In genomic region chr6:170280689-170281045, GRCh38 we compare ENCODE assay signal across 8 cellular contexts. TPM values are rescaled to one million over a fixed set of nuclear protein-coding genes. Genes with fewer than 3 reads are reported as not detected.
DNase-seq lines count a peak whose midpoint lies in the region; ATAC-seq and TF ChIP-seq lines count a peak whose summit lies in the region.

No MANE protein-coding gene starts in this region.

- no peaks in the 10 kb centered on the region for H3K36me3 ChIP-seq in BJ (ENCODE audit: control insufficient read depth, insufficient read depth, low read length)
- no peaks in the 10 kb centered on the region for H3K36me3 ChIP-seq in GM23248 (ENCODE audit: low read depth)
- H3K36me3 ChIP-seq in muscle layer of duodenum (ENCODE audit: control insufficient read depth in 1 of 2, insufficient read depth in 2 of 2, low read length in 2 of 2): peaks cover 0 to 8% of the 10 kb centered on the region in 2 donors

- in situ Hi-C loops in GM23248 (cut with MboI): no loop called here
- in situ Hi-C loops in GM13977 (cut with MboI; ENCODE audit: low pct_unique_long_range_greater_than_20kb, low sequenced_read_pairs, unreplicated experiment): no loop called here
- in situ Hi-C loops in GM13976 (cut with MboI; ENCODE audit: low sequenced_read_pairs, unreplicated experiment): no loop called here

- H2AFZ ChIP-seq in GM23248: peak overlapping the region; percentile 78

- H3K4me3 Mint-ChIP-seq in activated naive CD8-positive, alpha-beta T cell: peak overlapping the region; percentile 76

- no peaks in the 10 kb centered on the region for H4K20me1 ChIP-seq in GM23248 (ENCODE audit: insufficient read depth)

- H3K4me2 ChIP-seq in GM23248 (ENCODE audit: unreplicated experiment): peak overlapping the region; percentile 77

- 45% methylated on average over 23 of the region's 23 CpGs for WGBS in GM23248 (ENCODE audit: low coverage in 1 of 2, low lambda C conversion rate in 2 of 2, missing lambda C conversion rate in 2 of 2), 2 experiments

- H3K4me1 Mint-ChIP-seq in activated naive CD8-positive, alpha-beta T cell (ENCODE audit: low read depth): peaks cover 32% of the 10 kb centered on the region

- H3K4me1 ChIP-seq in GM23248 (ENCODE audit: insufficient read depth): 0 out of 2 replicates have a peak, but pooled peaks cover 3% of the 10 kb centered on the region
- peaks cover 0 to 4% of the 10 kb centered on the region in 2 donors for H3K4me1 ChIP-seq in muscle layer of duodenum (ENCODE audit: control insufficient read depth in 1 of 2, insufficient read depth in 2 of 2, low read length in 2 of 2)

- no peaks in the 10 kb centered on the region for H3K9me3 Mint-ChIP-seq in activated naive CD8-positive, alpha-beta T cell (ENCODE audit: low read depth)

- H3K27me3 Mint-ChIP-seq in activated naive CD8-positive, alpha-beta T cell: no peaks in the 10 kb centered on the region

- H3K9ac ChIP-seq in GM23248: peak overlapping the region; percentile 47

- no peak for TF ChIP-seq CTCF in BJ (IDR thresholded peaks at IDR 0.05; ENCODE audit: insufficient read depth, low read depth, low read length)
- TF ChIP-seq CTCF in GM13977 (IDR thresholded peaks at IDR 0.05; ENCODE audit: extremely low read depth, insufficient read depth, missing control alignments): no peak
- TF ChIP-seq CTCF in GM13976 (IDR thresholded peaks at IDR 0.05; ENCODE audit: borderline replicate concordance, control extremely low read depth, extremely low read depth, insufficient read depth, missing control alignments): no peak

- no peaks in the 10 kb centered on the region for H3K79me2 ChIP-seq in GM23248 (ENCODE audit: insufficient read depth)

- H3K4me3 ChIP-seq in BJ (ENCODE audit: low read depth, low read length) (peak overlapping the region; percentile 17; the same call in 1 of the 2 replicates), GM23248 (peak overlapping the region; percentile 75), muscle layer of duodenum (ENCODE audit: low read depth in 1 of 2, low read length in 2 of 2) (peak overlapping the region; percentile 51 to 85)

- DNase-seq in BJ (ENCODE audit: low read depth) (no peak), GM23248 (no peak), GM13977 (ENCODE audit: low spot score) (no peak), GM13976 (ENCODE audit: low spot score) (no peak), NCI-H226 (no peak)

- no peaks in the 10 kb centered on the region for H3K9me2 ChIP-seq in GM23248 (ENCODE audit: insufficient read depth)

- H3K27ac Mint-ChIP-seq in activated naive CD8-positive, alpha-beta T cell: peak overlapping the region; percentile 29

- H3K27me3 ChIP-seq in BJ (ENCODE audit: control insufficient read depth, insufficient read depth, low read length): peaks cover 1% of the 10 kb centered on the region; the same call in 1 of the 2 replicates
- no peaks in the 10 kb centered on the region; the same call in 1 of the 2 replicates for H3K27me3 ChIP-seq in GM23248 (replicated peaks; ENCODE audit: insufficient read depth)
- no peaks in the 10 kb centered on the region for H3K27me3 ChIP-seq in muscle layer of duodenum (ENCODE audit: low read depth, low read length)

- ATAC-seq in HG03159 (IDR thresholded peaks at IDR 0.05; ENCODE audit: unreplicated experiment): no peak

- POLR2A ChIA-PET in BJ (lab: Charles Lee): no interaction called here

- H3K36me3 Mint-ChIP-seq in activated naive CD8-positive, alpha-beta T cell: peaks cover 2% of the 10 kb centered on the region

- H3K9me3 ChIP-seq in GM23248 (ENCODE audit: low read depth): no peaks in the 10 kb centered on the region
- H3K9me3 ChIP-seq in muscle layer of duodenum (ENCODE audit: control insufficient read depth in 1 of 2, low read length in 2 of 2): no peaks in the 10 kb centered on the region

- no peaks in the 10 kb centered on the region for H3F3A ChIP-seq in GM23248 (ENCODE audit: insufficient read depth)

- CTCF ChIA-PET in BJ (lab: Yijun Ruan, JAX): no interaction called here

- H3K27ac ChIP-seq in GM23248: no peak overlapping the region
- H3K27ac ChIP-seq in muscle layer of duodenum (ENCODE audit: low read length): peak overlapping the region; percentile 58

RNA-seq across cellular contexts. Expression of gene DLL1, which starts 10.2 kb away (rescaled TPM):
- polyA plus RNA-seq in BJ (2011; rRNA removed) (0.29 and 0.53 TPM in 2 replicates), GM23248 (2016; fragmentation: Nextera tagmentation; extraction: Ambion mirVana) (0.30 and 0.68 TPM in 2 replicates)
- 0.14 and 0.15 TPM in 2 replicates for polyA minus RNA-seq in BJ (2011; rRNA and poly(A)+ RNA removed)
- 0.38 and 0.86 TPM in 2 replicates for total RNA-seq in GM23248 (2014; rRNA removed; shearing (Covaris generic))

RNA-seq across cellular contexts. Expression of gene FAM120B, which starts 25.9 kb away (rescaled TPM):
- polyA plus RNA-seq in BJ (2011; rRNA removed) (8.8 and 10.2 TPM in 2 replicates), GM23248 (2016; fragmentation: Nextera tagmentation; extraction: Ambion mirVana) (28.5 and 29.1 TPM in 2 replicates)
- polyA minus RNA-seq in BJ (2011; rRNA and poly(A)+ RNA removed): 20.4 and 22.2 TPM in 2 replicates
- total RNA-seq in GM23248 (2014; rRNA removed; shearing (Covaris generic)): 12.0 and 17.1 TPM in 2 replicates

Comparison
In these comparisons a context has a peak if more than half of its experiments do, and no peak if none do; other contexts are left out.
1. H3K4me3 ChIP-seq: peak in every context shown above with its lines; median percentile 75 in GM23248; 68 in muscle layer of duodenum; 17 in BJ.